Comparison of ENCODE assay signal across 18 cellular contexts in genomic region chr3:178568152-178568753, GRCh38. TPM values are rescaled to one million over a fixed set of nuclear protein-coding genes. Genes with fewer than 3 reads are reported as not detected.
"Had no signal": no experiment of that assay in that cellular context is flagged by ENCODE, and none has a peak within 500 bp of the region (broad histone marks: within the 10 kb centered on the region; RNA-seq: fewer than 3 reads in every experiment).

No MANE protein-coding gene starts in this region.

- DNase-seq: activated CD4-positive, alpha-beta T cell treated with anti-CD3 and anti-CD28 coated beads for 48 hours; activated CD8-positive, alpha-beta memory T cell treated with anti-CD3 and anti-CD28 coated beads, Interleukin-2, amount 50 U/mL, for 48 hours; activated CD8-positive, alpha-beta T cell treated with anti-CD3 and anti-CD28 coated beads, Interleukin-2, amount 10 ng/mL, durations not matched to agents 7 days and 5 days; central memory CD4-positive, alpha-beta T cell; effector CD8-positive, alpha-beta T cell; hypothalamus; left colon; mammary epithelial cell; natural killer cell; occipital lobe; right lobe of liver; stimulated activated CD4-positive, alpha-beta T cell treated with anti-CD3 and anti-CD28 coated beads, Interleukin-12 subunit alpha, Interleukin-12 subunit beta, amount 100 ng/mL, for 4 hours; stimulated activated naive CD4-positive, alpha-beta T cell treated with Interleukin-2 at 50 U/mL for 16 hours; T1000 had no signal

- H3K27ac ChIP-seq: coronary artery, right lobe of liver had no signal

- H3K36me3 ChIP-seq: right lobe of liver had no signal

- H3K4me1 ChIP-seq: right lobe of liver had no signal

- H3K4me3 ChIP-seq: coronary artery, right lobe of liver had no signal

- H3K27me3 ChIP-seq: right lobe of liver had no signal

- H3K9me3 ChIP-seq: right lobe of liver had no signal

- ATAC-seq: activated CD8-positive, alpha-beta T cell treated with anti-CD3 and anti-CD28 coated beads, Interleukin-2, amount 10 ng/mL, durations not matched to agents 7 days and 5 days; left colon; natural killer cell; right lobe of liver had no signal

RNA-seq across cellular contexts. Expression of gene KCNMB2, which starts 32.0 kb away (rescaled TPM):
- total RNA-seq: activated CD8-positive, alpha-beta T cell treated with anti-CD3 and anti-CD28 coated beads, Interleukin-2, amount 10 ng/mL, durations not matched to agents 7 days and 5 days; astrocyte; mammary epithelial cell; natural killer cell; progenitor cell of endocrine pancreas; right lobe of liver had no signal
- polyA plus RNA-seq: fibroblast of lung, mammary epithelial cell had no signal
